In the genomic region with DNA sequence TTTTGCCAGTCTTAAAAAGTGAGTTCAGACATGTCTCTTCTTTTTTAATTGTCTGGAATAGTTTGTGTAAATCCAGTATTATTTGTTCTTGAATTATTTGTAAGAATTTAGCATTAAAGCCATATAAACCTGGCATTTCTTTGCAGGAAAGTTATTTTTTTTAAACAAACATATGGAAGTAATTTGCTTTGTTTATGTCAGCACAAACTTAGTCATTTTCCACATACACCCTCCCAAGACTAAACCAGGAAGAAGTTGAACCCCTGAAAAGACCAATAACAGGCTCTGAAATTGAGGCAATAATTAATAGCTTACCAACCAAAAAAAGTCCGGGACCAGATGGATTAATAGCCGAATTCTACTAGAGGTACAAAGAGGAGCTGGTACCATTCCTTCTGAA, we compare ENCODE assay signal across 24 cellular contexts.
"Had no signal": no experiment of that assay in that cellular context is flagged by ENCODE, and none has a peak within 500 bp of the region (broad histone marks: within the 10 kb centered on the region; RNA-seq: fewer than 3 reads in every experiment).

No MANE protein-coding gene starts in this region.

- H3K36me3 ChIP-seq: esophagus muscularis mucosa, gastroesophageal sphincter, heart left ventricle, neural progenitor cell, prostate gland, tibial nerve had no signal

- FAIRE-seq: bronchial epithelial cell, TTC549, urothelium cell line had no signal

- H3K4me3 ChIP-seq: esophagus muscularis mucosa, gastroesophageal sphincter, heart left ventricle, mucosa of descending colon, neural progenitor cell, prostate gland, tibial nerve had no signal

- H3K4me2 ChIP-seq: neural progenitor cell had no signal

- H3K9ac ChIP-seq: neural progenitor cell had no signal

- ATAC-seq: activated CD4-positive, alpha-beta T cell treated with anti-CD3 and anti-CD28 coated beads for 36 hours; activated naive CD4-positive, alpha-beta T cell treated with anti-CD3 and anti-CD28 coated beads, Interleukin-2, amount 50 U/mL, for 72 hours; gastroesophageal sphincter; heart left ventricle; left ventricle myocardium superior; mucosa of descending colon; right cardiac atrium; stimulated activated naive CD8-positive, alpha-beta T cell treated with anti-CD3 and anti-CD28 coated beads, Interleukin-15, Interleukin-2, amounts not matched to agents 100 U/mL and 50 U/mL, for 24 hours; WTC11 had no signal

- H2AFZ ChIP-seq: neural progenitor cell had no signal

- H3K9me3 ChIP-seq: esophagus muscularis mucosa, gastroesophageal sphincter, prostate gland had no signal

- H3K27me3 ChIP-seq: esophagus muscularis mucosa, gastroesophageal sphincter, heart left ventricle, neural progenitor cell, tibial nerve had no signal

- H3K27ac ChIP-seq: esophagus muscularis mucosa, gastroesophageal sphincter, heart left ventricle, neural progenitor cell, prostate gland, tibial nerve had no signal

- DNase-seq: activated CD4-positive, alpha-beta T cell treated with anti-CD3 and anti-CD28 coated beads for 36 hours; activated CD4-positive, alpha-beta T cell treated with anti-CD3 and anti-CD28 coated beads, Interleukin-2, amount 50 U/mL, for 48 hours; activated gamma-delta T cell treated with Interleukin-2 at 50 U/mL for 16 hours; activated T-cell treated with anti-CD3 and anti-CD28 coated beads for 4 hours; cerebellar nuclear complex; cortex of kidney; effector CD4-positive, alpha-beta T cell; heart left ventricle; left ventricle myocardium superior; mucosa of descending colon; naive B cell; right cardiac atrium; stimulated activated CD4-positive, alpha-beta T cell treated with anti-CD3 and anti-CD28 coated beads, Interleukin-2, amount 100 ng/mL, for 24 hours; stimulated activated naive CD8-positive, alpha-beta T cell treated with anti-CD3 and anti-CD28 coated beads, Interleukin-15, Interleukin-2, amounts not matched to agents 100 U/mL and 50 U/mL, for 24 hours had no signal

- H3K4me1 ChIP-seq: esophagus muscularis mucosa, gastroesophageal sphincter, heart left ventricle, neural progenitor cell, prostate gland, tibial nerve had no signal
